ENCODE assay signal across 1 cellular context in the genomic region with DNA sequence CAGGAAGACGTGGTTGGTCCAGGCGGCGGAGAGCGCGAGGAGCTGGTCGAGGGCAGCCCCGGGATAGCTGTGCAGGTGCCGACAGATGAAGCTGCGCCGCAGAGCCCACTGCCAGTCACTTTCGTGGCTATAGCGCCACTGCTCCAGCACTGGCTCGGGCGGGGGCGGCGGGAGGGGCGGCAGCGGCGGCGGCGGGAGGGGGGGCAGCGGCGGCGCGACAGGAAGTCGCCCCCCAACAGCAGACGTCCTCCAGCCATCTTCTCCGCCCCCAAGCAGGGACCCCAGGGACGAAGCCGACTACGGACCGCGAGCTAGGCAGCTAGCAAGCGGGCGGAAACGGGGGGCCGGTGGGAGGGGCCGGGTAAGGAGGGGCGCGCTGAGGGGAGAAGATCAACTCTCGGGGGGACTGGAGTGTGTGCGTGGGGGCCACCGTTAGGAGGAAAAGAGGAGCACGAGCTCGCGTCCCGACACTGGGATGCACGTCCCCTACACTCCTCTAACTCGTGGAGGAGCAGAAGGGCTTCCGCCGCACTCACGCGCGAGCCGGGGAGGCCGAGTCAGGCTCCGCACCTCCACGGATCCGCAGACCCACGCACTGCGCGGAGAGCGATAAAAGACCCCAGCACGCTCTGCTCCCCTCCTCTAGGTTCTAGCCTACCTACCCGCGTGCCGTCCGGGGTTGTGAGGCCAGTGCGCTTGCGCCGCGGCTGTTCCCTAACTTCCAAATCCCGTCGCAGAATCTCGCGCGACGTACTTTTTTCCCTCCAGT.
A peak's percentile ranks its signal among the peaks of the same experiment; 100 is the strongest.
TF ChIP-seq lines count a peak whose summit lies in the region.

Gene NKRF (minus strand): TSS at position 686 of the 769 bp plus-strand sequence.

TF ChIP-seq in HEK293, 187 proteins besides CTCF, POLR2A, EP300 and RAD21 (continued from another document and continues in another):
- TF ChIP-seq, protein P1, sequence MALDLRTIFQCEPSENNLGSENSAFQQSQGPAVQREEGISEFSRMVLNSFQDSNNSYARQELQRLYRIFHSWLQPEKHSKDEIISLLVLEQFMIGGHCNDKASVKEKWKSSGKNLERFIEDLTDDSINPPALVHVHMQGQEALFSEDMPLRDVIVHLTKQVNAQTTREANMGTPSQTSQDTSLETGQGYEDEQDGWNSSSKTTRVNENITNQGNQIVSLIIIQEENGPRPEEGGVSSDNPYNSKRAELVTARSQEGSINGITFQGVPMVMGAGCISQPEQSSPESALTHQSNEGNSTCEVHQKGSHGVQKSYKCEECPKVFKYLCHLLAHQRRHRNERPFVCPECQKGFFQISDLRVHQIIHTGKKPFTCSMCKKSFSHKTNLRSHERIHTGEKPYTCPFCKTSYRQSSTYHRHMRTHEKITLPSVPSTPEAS (tag by site-specific recombination; IDR thresholded peaks at IDR 0.05), result peak; percentile 26; the same call in 1 of the 2 replicates
- TF ChIP-seq PRDM4 (tag by site-specific recombination; IDR thresholded peaks at IDR 0.05), result no peak
- TF ChIP-seq ZFP41 (tag by site-specific recombination; IDR thresholded peaks at IDR 0.05; ENCODE audit: borderline replicate concordance), result no peak
- TF ChIP-seq ZSCAN30 (tag by site-specific recombination; IDR thresholded peaks at IDR 0.05), result peak; percentile 43; the same call in 1 of the 2 replicates
- no peak for TF ChIP-seq ZNF426 (tag by site-specific recombination; IDR thresholded peaks at IDR 0.05)
- TF ChIP-seq KLF9 (tag by site-specific recombination; IDR thresholded peaks at IDR 0.05; ENCODE audit: low read depth), result 0 out of 2 replicates have a peak, but pooled peaks have one; percentile 22
- peak; percentile 92; the same call in 1 of the 2 replicates for TF ChIP-seq ZBTB10 (tag by site-specific recombination; IDR thresholded peaks at IDR 0.05)
- TF ChIP-seq SCRT2 (tag by site-specific recombination; IDR thresholded peaks at IDR 0.05), result no peak
- TF ChIP-seq ZSCAN23 (tag by site-specific recombination; IDR thresholded peaks at IDR 0.05), result 0 out of 2 replicates have a peak, but pooled peaks have one; percentile 13
- 0 out of 2 replicates have a peak, but pooled peaks have one; percentile 47 for TF ChIP-seq ZXDB (tag by site-specific recombination; IDR thresholded peaks at IDR 0.05)
- no peak for TF ChIP-seq ZNF670 (tag by site-specific recombination; IDR thresholded peaks at IDR 0.05; ENCODE audit: low read depth)
- no peak for TF ChIP-seq ZNF473 (tag by site-specific recombination; IDR thresholded peaks at IDR 0.05)
- no peak for TF ChIP-seq ZNF707 (tag by site-specific recombination; IDR thresholded peaks at IDR 0.05)
- no peak for TF ChIP-seq ZNF664 (tag by site-specific recombination; IDR thresholded peaks at IDR 0.05)
- TF ChIP-seq ZNF146 (tag by site-specific recombination; IDR thresholded peaks at IDR 0.05), result no peak
- TF ChIP-seq ZNF626 (tag by site-specific recombination; IDR thresholded peaks at IDR 0.05), result no peak
- TF ChIP-seq ZNF362 (tag by site-specific recombination; IDR thresholded peaks at IDR 0.05), result peak; percentile 95; the same call in 1 of the 2 replicates
- no peak for TF ChIP-seq ZIC2 (tag by site-specific recombination; IDR thresholded peaks at IDR 0.05)
- TF ChIP-seq HOXA7 (CRISPR knock-in tag; IDR thresholded peaks at IDR 0.05; ENCODE audit: borderline replicate concordance), result no peak
- no peak for TF ChIP-seq HOXC10 (CRISPR knock-in tag; IDR thresholded peaks at IDR 0.05)
- TF ChIP-seq, protein P2, sequence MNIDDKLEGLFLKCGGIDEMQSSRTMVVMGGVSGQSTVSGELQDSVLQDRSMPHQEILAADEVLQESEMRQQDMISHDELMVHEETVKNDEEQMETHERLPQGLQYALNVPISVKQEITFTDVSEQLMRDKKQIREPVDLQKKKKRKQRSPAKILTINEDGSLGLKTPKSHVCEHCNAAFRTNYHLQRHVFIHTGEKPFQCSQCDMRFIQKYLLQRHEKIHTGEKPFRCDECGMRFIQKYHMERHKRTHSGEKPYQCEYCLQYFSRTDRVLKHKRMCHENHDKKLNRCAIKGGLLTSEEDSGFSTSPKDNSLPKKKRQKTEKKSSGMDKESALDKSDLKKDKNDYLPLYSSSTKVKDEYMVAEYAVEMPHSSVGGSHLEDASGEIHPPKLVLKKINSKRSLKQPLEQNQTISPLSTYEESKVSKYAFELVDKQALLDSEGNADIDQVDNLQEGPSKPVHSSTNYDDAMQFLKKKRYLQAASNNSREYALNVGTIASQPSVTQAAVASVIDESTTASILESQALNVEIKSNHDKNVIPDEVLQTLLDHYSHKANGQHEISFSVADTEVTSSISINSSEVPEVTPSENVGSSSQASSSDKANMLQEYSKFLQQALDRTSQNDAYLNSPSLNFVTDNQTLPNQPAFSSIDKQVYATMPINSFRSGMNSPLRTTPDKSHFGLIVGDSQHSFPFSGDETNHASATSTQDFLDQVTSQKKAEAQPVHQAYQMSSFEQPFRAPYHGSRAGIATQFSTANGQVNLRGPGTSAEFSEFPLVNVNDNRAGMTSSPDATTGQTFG (tag by site-specific recombination; IDR thresholded peaks at IDR 0.05; ENCODE audit: borderline replicate concordance), result no peak
- no peak for TF ChIP-seq ZNF138 (tag by site-specific recombination; IDR thresholded peaks at IDR 0.05; ENCODE audit: borderline replicate concordance)
- TF ChIP-seq ZNF248 (tag by site-specific recombination; IDR thresholded peaks at IDR 0.05), result no peak
- TF ChIP-seq ZNF157 (tag by site-specific recombination; IDR thresholded peaks at IDR 0.05), result no peak
- TF ChIP-seq ZNF621 (tag by site-specific recombination; IDR thresholded peaks at IDR 0.05), result no peak
- no peak for TF ChIP-seq PRDM6 (tag by site-specific recombination; IDR thresholded peaks at IDR 0.05)
- TF ChIP-seq ZNF10 (tag by site-specific recombination; IDR thresholded peaks at IDR 0.05), result no peak
- TF ChIP-seq ZNF155 (tag by site-specific recombination; IDR thresholded peaks at IDR 0.05), result no peak
- TF ChIP-seq ZNF398 (tag by site-specific recombination; IDR thresholded peaks at IDR 0.05), result no peak
- TF ChIP-seq ZFP3 (tag by site-specific recombination; IDR thresholded peaks at IDR 0.05; ENCODE audit: low read depth), result no peak
- TF ChIP-seq, protein P3, sequence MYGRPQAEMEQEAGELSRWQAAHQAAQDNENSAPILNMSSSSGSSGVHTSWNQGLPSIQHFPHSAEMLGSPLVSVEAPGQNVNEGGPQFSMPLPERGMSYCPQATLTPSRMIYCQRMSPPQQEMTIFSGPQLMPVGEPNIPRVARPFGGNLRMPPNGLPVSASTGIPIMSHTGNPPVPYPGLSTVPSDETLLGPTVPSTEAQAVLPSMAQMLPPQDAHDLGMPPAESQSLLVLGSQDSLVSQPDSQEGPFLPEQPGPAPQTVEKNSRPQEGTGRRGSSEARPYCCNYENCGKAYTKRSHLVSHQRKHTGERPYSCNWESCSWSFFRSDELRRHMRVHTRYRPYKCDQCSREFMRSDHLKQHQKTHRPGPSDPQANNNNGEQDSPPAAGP (tag by site-specific recombination; IDR thresholded peaks at IDR 0.05), result peak; percentile 39; the same call in 1 of the 2 replicates
- TF ChIP-seq ZBTB8A (tag by site-specific recombination; IDR thresholded peaks at IDR 0.05), result no peak
- TF ChIP-seq ZSCAN18 (tag by site-specific recombination; IDR thresholded peaks at IDR 0.05), result no peak
- TF ChIP-seq ZNF302 (tag by site-specific recombination; IDR thresholded peaks at IDR 0.05; ENCODE audit: low read depth), result no peak
- TF ChIP-seq BCL11B (tag by site-specific recombination; IDR thresholded peaks at IDR 0.05; ENCODE audit: low read depth), result no peak
- TF ChIP-seq ZNF211 (tag by site-specific recombination; IDR thresholded peaks at IDR 0.05; ENCODE audit: low read depth), result no peak
- no peak for TF ChIP-seq ZNF18 (tag by site-specific recombination; IDR thresholded peaks at IDR 0.05)
- 0 out of 2 replicates have a peak, but pooled peaks have one; percentile 47 for TF ChIP-seq ZNF76 (tag by site-specific recombination; IDR thresholded peaks at IDR 0.05; ENCODE audit: borderline replicate concordance, low read depth)
